Comparison of ENCODE assay signal across 1 cellular context in genomic region chr5:119328753-119329602, GRCh38.
TF ChIP-seq lines count a peak whose summit lies in the region.

No MANE protein-coding gene starts in this region.

TF ChIP-seq in GM23338, 12 proteins besides CTCF, POLR2A, EP300 and RAD21 (continued from another document):
- TF ChIP-seq ZNF462 (CRISPR knock-in tag; IDR thresholded peaks at IDR 0.05) (no peak), STAT1 (IDR thresholded peaks at IDR 0.05; ENCODE audit: unreplicated experiment) (no peak), EZH2phosphoT487 (IDR thresholded peaks at IDR 0.05; ENCODE audit: unreplicated experiment) (no peak)
